In the genomic region with DNA sequence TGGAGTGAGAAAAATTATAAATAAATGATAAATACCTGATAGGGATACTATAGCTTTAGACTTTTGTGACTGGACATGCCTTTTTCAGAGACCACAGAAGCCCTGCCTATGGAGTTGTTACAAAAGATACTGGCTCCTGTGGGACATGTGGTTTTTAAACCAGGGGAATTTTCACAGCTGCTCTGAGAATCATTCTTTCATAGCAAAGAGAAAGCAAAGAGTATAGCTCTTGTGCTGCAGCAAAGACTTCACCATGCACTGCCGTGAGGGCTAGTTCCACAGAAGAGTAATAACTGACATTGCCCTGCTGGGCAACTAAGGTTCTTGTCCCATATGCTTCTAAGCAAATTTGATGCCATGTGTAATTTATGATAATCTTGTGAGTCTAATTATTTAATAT, we compare ENCODE assay signal across 21 cellular contexts.
"Had no signal": no experiment of that assay in that cellular context is flagged by ENCODE, and none has a peak within 500 bp of the region (broad histone marks: within the 10 kb centered on the region; RNA-seq: fewer than 3 reads in every experiment).

No MANE protein-coding gene starts in this region.

- H3K4me3 ChIP-seq: coronary artery, esophagus muscularis mucosa, sigmoid colon, thyroid gland had no signal

- H3K27ac Mint-ChIP-seq: activated CD4-positive, alpha-beta memory T cell treated with anti-CD3 and anti-CD28 coated beads, Interleukin-2, amount 10 ng/mL, durations not matched to agents 7 days and 5 days; activated CD8-positive, alpha-beta memory T cell treated with anti-CD3 and anti-CD28 coated beads, Interleukin-2, amount 10 ng/mL, durations not matched to agents 7 days and 5 days; activated naive CD8-positive, alpha-beta T cell treated with anti-CD3 and anti-CD28 coated beads for 36 hours; activated T-helper 17 cell treated with anti-CD3 and anti-CD28 coated beads, Interleukin-2, amount 50 U/mL, for 72 hours; natural killer cell treated with Interleukin-12 subunit alpha and Interleukin-12 subunit beta and Interleukin-15 and Interleukin-18, amount 100 ng/mL, for 72 hours had no signal

- H3K9ac ChIP-seq: parathyroid adenoma had no signal

- H3K36me3 ChIP-seq: esophagus muscularis mucosa, neutrophil, sigmoid colon, thyroid gland had no signal

- H3K4me1 ChIP-seq: esophagus muscularis mucosa, parathyroid adenoma, sigmoid colon, thyroid gland had no signal

- H3K9me3 Mint-ChIP-seq: activated CD4-positive, alpha-beta memory T cell treated with anti-CD3 and anti-CD28 coated beads, Interleukin-2, amount 10 ng/mL, durations not matched to agents 7 days and 5 days; activated naive CD8-positive, alpha-beta T cell treated with anti-CD3 and anti-CD28 coated beads for 36 hours; activated T-helper 17 cell treated with anti-CD3 and anti-CD28 coated beads, Interleukin-2, amount 50 U/mL, for 72 hours; brain had no signal

- H3K9me3 ChIP-seq: esophagus muscularis mucosa, neutrophil, sigmoid colon, thyroid gland had no signal

- DNase-seq: activated CD4-positive, alpha-beta memory T cell treated with anti-CD3 and anti-CD28 coated beads, Interleukin-2, amount 10 ng/mL, durations not matched to agents 7 days and 5 days; activated CD4-positive, alpha-beta T cell treated with anti-CD3 and anti-CD28 coated beads for 48 hours; activated CD4-positive, CD25-positive, alpha-beta regulatory T cell; activated CD8-positive, alpha-beta memory T cell treated with anti-CD3 and anti-CD28 coated beads, Interleukin-2, amount 10 ng/mL, durations not matched to agents 7 days and 5 days; activated naive CD4-positive, alpha-beta T cell; activated naive CD8-positive, alpha-beta T cell treated with anti-CD3 and anti-CD28 coated beads for 36 hours; amygdala; sigmoid colon; stimulated activated CD4-positive, alpha-beta T cell treated with anti-CD3 and anti-CD28 coated beads, Interleukin-12 subunit alpha, Interleukin-12 subunit beta, amount 100 ng/mL, for 4 hours; stimulated activated CD4-positive, alpha-beta T cell treated with anti-CD3 and anti-CD28 coated beads, Interleukin-1b, Interleukin-23, amount 100 ng/mL, for 48 hours; stimulated activated CD8-positive, alpha-beta memory T cell treated with anti-CD3 and anti-CD28 coated beads, Interleukin-4, amount 100 ng/mL, for 48 hours; stimulated activated naive CD4-positive, alpha-beta T cell; thyroid gland had no signal

- H3K27me3 ChIP-seq: esophagus muscularis mucosa, neutrophil, sigmoid colon, thyroid gland had no signal

- H2AFZ ChIP-seq: parathyroid adenoma had no signal

- H3K4me3 Mint-ChIP-seq: activated CD4-positive, alpha-beta memory T cell treated with anti-CD3 and anti-CD28 coated beads, Interleukin-2, amount 10 ng/mL, durations not matched to agents 7 days and 5 days; activated CD8-positive, alpha-beta memory T cell treated with anti-CD3 and anti-CD28 coated beads, Interleukin-2, amount 10 ng/mL, durations not matched to agents 7 days and 5 days; activated naive CD8-positive, alpha-beta T cell treated with anti-CD3 and anti-CD28 coated beads for 36 hours; activated T-helper 17 cell treated with anti-CD3 and anti-CD28 coated beads, Interleukin-2, amount 50 U/mL, for 72 hours; brain; central memory CD8-positive, alpha-beta T cell; natural killer cell treated with Interleukin-12 subunit alpha and Interleukin-12 subunit beta and Interleukin-15 and Interleukin-18, amount 100 ng/mL, for 72 hours had no signal

- H3K27ac ChIP-seq: coronary artery, esophagus muscularis mucosa, neutrophil, parathyroid adenoma, sigmoid colon, thyroid gland had no signal

- H3K36me3 Mint-ChIP-seq: activated CD8-positive, alpha-beta memory T cell treated with anti-CD3 and anti-CD28 coated beads, Interleukin-2, amount 10 ng/mL, durations not matched to agents 7 days and 5 days; activated naive CD8-positive, alpha-beta T cell treated with anti-CD3 and anti-CD28 coated beads for 36 hours; brain; natural killer cell treated with Interleukin-12 subunit alpha and Interleukin-12 subunit beta and Interleukin-15 and Interleukin-18, amount 100 ng/mL, for 72 hours had no signal

- H3K27me3 Mint-ChIP-seq: activated CD4-positive, alpha-beta memory T cell treated with anti-CD3 and anti-CD28 coated beads, Interleukin-2, amount 10 ng/mL, durations not matched to agents 7 days and 5 days; activated CD8-positive, alpha-beta memory T cell treated with anti-CD3 and anti-CD28 coated beads, Interleukin-2, amount 10 ng/mL, durations not matched to agents 7 days and 5 days; activated naive CD8-positive, alpha-beta T cell treated with anti-CD3 and anti-CD28 coated beads for 36 hours; activated T-helper 17 cell treated with anti-CD3 and anti-CD28 coated beads, Interleukin-2, amount 50 U/mL, for 72 hours; brain; central memory CD8-positive, alpha-beta T cell; natural killer cell treated with Interleukin-12 subunit alpha and Interleukin-12 subunit beta and Interleukin-15 and Interleukin-18, amount 100 ng/mL, for 72 hours had no signal

- H3K4me1 Mint-ChIP-seq: activated CD4-positive, alpha-beta memory T cell treated with anti-CD3 and anti-CD28 coated beads, Interleukin-2, amount 10 ng/mL, durations not matched to agents 7 days and 5 days; activated CD8-positive, alpha-beta memory T cell treated with anti-CD3 and anti-CD28 coated beads, Interleukin-2, amount 10 ng/mL, durations not matched to agents 7 days and 5 days; activated naive CD8-positive, alpha-beta T cell treated with anti-CD3 and anti-CD28 coated beads for 36 hours; activated T-helper 17 cell treated with anti-CD3 and anti-CD28 coated beads, Interleukin-2, amount 50 U/mL, for 72 hours; central memory CD8-positive, alpha-beta T cell had no signal

- H3K79me2 ChIP-seq: parathyroid adenoma had no signal
